Comparison of ENCODE assay signal across 9 cellular contexts in genomic region chr1:160400284-160400645, GRCh38. TPM values are rescaled to one million over a fixed set of nuclear protein-coding genes. Genes with fewer than 3 reads are reported as not detected.
DNase-seq lines count a peak whose midpoint lies in the region; ATAC-seq and FAIRE-seq lines count a peak whose summit lies in the region.
"Had no signal": no experiment of that assay in that cellular context is flagged by ENCODE, and none has a peak within 500 bp of the region (broad histone marks: within the 10 kb centered on the region; RNA-seq: fewer than 3 reads in every experiment).

TSS of gene VANGL2 (plus strand) at chr1:160400564. CDS start at chr1:160415838, 15,274 bp downstream.

- DNase-seq in NCI-H146 (lab: John Stamatoyannopoulos, UW): peak; percentile 50
- DNase-seq in NCI-H146 treated with DMSO at 0.1 percent for 48 hours (lab: John Stamatoyannopoulos, UW; ENCODE audit: unreplicated experiment): no peak
- peak; percentile 23 for DNase-seq in NCI-H460 (ENCODE audit: extremely low read depth, low read depth)
- peak; percentile 51 for DNase-seq in activated naive CD4-positive, alpha-beta T cell treated with anti-CD3 and anti-CD28 coated beads, Interleukin-2, amount 50 U/mL, for 16 hours
- DNase-seq in Right ventricle myocardium superior: peak; percentile 85
- DNase-seq in occipital lobe (lab: John Stamatoyannopoulos, UW): peak; percentile 49
- DNase-seq in urothelium cell line (ENCODE audit: low spot score): peak; percentile 92

- intact Hi-C loops in Right ventricle myocardium superior (cut with DNase I): no loop called here

- ATAC-seq in Right ventricle myocardium superior (ENCODE audit: poor library complexity) (peak; percentile 89), HG02973 (IDR thresholded peaks at IDR 0.05; ENCODE audit: unreplicated experiment) (no peak)

- FAIRE-seq in urothelium cell line (lab: Jason Lieb, UNC): no peak
- FAIRE-seq: A204.1 had no signal

RNA-seq across cellular contexts. Expression of gene VANGL2, which starts in this region (rescaled TPM):
- total RNA-seq in NCI-H460 (2014; rRNA removed; shearing (Covaris generic)): 0.02 TPM in 1 of 2 replicates, not detected in the other
- 0.02 TPM in 1 of 2 replicates, not detected in the other for polyA plus RNA-seq in NCI-H460 (2014; cell fraction: nucleus; rRNA removed)
- 1.9 TPM for total RNA-seq in Right ventricle myocardium superior
- total RNA-seq in occipital lobe: 12.5 TPM

Comparison
In these comparisons a context has a peak if more than half of its experiments do, and no peak if none do; other contexts are left out.
1. Peak in DNase-seq in NCI-H460; RNA of the gene not detected or under 1 TPM.